In the genomic region with DNA sequence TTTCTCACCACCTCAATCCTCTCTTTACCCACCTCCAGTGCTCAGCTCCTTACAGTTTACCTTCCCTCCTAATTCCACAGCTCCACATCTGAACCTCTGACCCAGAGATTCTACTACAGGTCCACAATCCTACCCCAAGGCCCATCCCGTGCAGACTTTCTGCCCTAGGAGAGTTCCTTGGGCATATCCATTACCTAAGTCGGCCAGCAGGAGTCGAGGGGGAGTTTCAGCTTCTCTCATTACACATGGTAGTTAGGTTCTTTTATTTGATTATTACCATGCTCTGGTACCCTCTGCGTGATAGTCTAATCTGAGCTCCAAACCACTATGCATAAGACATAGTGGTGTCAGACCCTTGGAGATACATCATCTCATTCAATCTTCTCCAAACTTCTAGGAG, we compare ENCODE assay signal across 18 cellular contexts.
DNase-seq lines count a peak whose midpoint lies in the region; ATAC-seq and TF ChIP-seq lines count a peak whose summit lies in the region.
"Had no signal": no experiment of that assay in that cellular context is flagged by ENCODE, and none has a peak within 500 bp of the region (broad histone marks: within the 10 kb centered on the region; RNA-seq: fewer than 3 reads in every experiment).

No MANE protein-coding gene starts in this region.

- TF ChIP-seq RAD21 in SK-N-SH (IDR thresholded peaks at IDR 0.05; ENCODE audit: low read length), result no peak

- no peak overlapping the region for H3K27ac Mint-ChIP-seq in endothelial cell (ENCODE audit: unreplicated experiment)
- H3K27ac Mint-ChIP-seq in nephron progenitor cell, result no peak overlapping the region
- H3K27ac Mint-ChIP-seq: activated CD8-positive, alpha-beta T cell treated with anti-CD3 and anti-CD28 coated beads, Interleukin-2, amount 10 ng/mL, durations not matched to agents 7 days and 5 days; activated naive CD8-positive, alpha-beta T cell treated with anti-CD3 and anti-CD28 coated beads, Interleukin-2, amount 10 ng/mL, durations not matched to agents 7 days and 5 days; CD8-positive, alpha-beta memory T cell had no signal

- H3K4me2 ChIP-seq in SK-N-SH (no peak overlapping the region), hepatocyte (no peak overlapping the region)
- H3K4me2 ChIP-seq: A549 had no signal

- intact Hi-C loops in thyroid gland (cut with DNase I), result no loop called here

- no peak overlapping the region for H3K9ac ChIP-seq in SK-N-SH

- H3K27me3 Mint-ChIP-seq in endothelial cell (ENCODE audit: unreplicated experiment) (no peaks in the 10 kb centered on the region), nephron progenitor cell (ENCODE audit: low read depth, poor library complexity) (peaks cover 2% of the 10 kb centered on the region)
- H3K27me3 Mint-ChIP-seq: activated naive CD8-positive, alpha-beta T cell treated with anti-CD3 and anti-CD28 coated beads, Interleukin-2, amount 10 ng/mL, durations not matched to agents 7 days and 5 days had no signal

- in situ Hi-C loops in astrocyte of the cerebellum (cut with HindIII; ENCODE audit: low sequenced_read_pairs), result no loop called here

- CTCF ChIA-PET in SK-N-SH (lab: Yijun Ruan, JAX), result no interaction called here

- H4K20me1 ChIP-seq in SK-N-SH (ENCODE audit: insufficient read depth) (peaks cover 3% of the 10 kb centered on the region; the same call in 1 of the 2 replicates), hepatocyte (ENCODE audit: insufficient read depth, poor library complexity, severe bottlenecking) (no peaks in the 10 kb centered on the region)

- H3K36me3 ChIP-seq in SK-N-SH (replicated peaks in 1 of 2; ENCODE audit: control insufficient read depth in 1 of 2, insufficient read depth in 2 of 2, low read length in 1 of 2), result peaks cover 45 to 76% of the 10 kb centered on the region in 2 experiments
- H3K36me3 ChIP-seq in hepatocyte (replicated peaks; ENCODE audit: insufficient read depth, low read depth), result no peaks in the 10 kb centered on the region
- no peaks in the 10 kb centered on the region for H3K36me3 ChIP-seq in thyroid gland

- H3K9me3 Mint-ChIP-seq in endothelial cell (ENCODE audit: unreplicated experiment) (no peaks in the 10 kb centered on the region), nephron progenitor cell (no peaks in the 10 kb centered on the region)
- H3K9me3 Mint-ChIP-seq: activated naive CD8-positive, alpha-beta T cell treated with anti-CD3 and anti-CD28 coated beads, Interleukin-2, amount 10 ng/mL, durations not matched to agents 7 days and 5 days; CD8-positive, alpha-beta memory T cell had no signal

- no peak for TF ChIP-seq EP300 in SK-N-SH (IDR thresholded peaks at IDR 0.05; ENCODE audit: borderline replicate concordance in 1 of 2, low read depth in 1 of 2, low read length in 1 of 2)

- ATAC-seq in SK-N-SH treated with all-trans-retinoic acid at 6 μM for 48 hours, result no peak; the same call in 2 of the 3 replicates
- ATAC-seq: activated CD8-positive, alpha-beta T cell treated with anti-CD3 and anti-CD28 coated beads, Interleukin-2, amount 10 ng/mL, durations not matched to agents 7 days and 5 days; stimulated activated naive CD8-positive, alpha-beta T cell treated with anti-CD3 and anti-CD28 coated beads, Interleukin-15, Interleukin-2, amounts not matched to agents 100 U/mL and 50 U/mL, for 24 hours had no signal

- peaks cover 78% of the 10 kb centered on the region for H3K79me2 ChIP-seq in SK-N-SH (ENCODE audit: insufficient read depth)
- H3K79me2 ChIP-seq in hepatocyte, result peaks cover 12% of the 10 kb centered on the region

- H3K27ac ChIP-seq in SK-N-SH (ENCODE audit: low read depth in 2 of 2, low read length in 1 of 2) (peak overlapping the region in 1 of 2 experiments; percentile 83; a peak in 2 of 4 replicates), hepatocyte (peak overlapping the region; percentile 4), thyroid gland (peak overlapping the region in 2 of 3 donors; percentile 20 to 25)
- H3K27ac ChIP-seq: A549, WERI-Rb-1 had no signal

- peaks cover 18% of the 10 kb centered on the region for H3K4me1 Mint-ChIP-seq in endothelial cell (ENCODE audit: unreplicated experiment)
- peaks cover 11% of the 10 kb centered on the region for H3K4me1 Mint-ChIP-seq in nephron progenitor cell
- H3K4me1 Mint-ChIP-seq: activated naive CD8-positive, alpha-beta T cell treated with anti-CD3 and anti-CD28 coated beads, Interleukin-2, amount 10 ng/mL, durations not matched to agents 7 days and 5 days; CD8-positive, alpha-beta memory T cell had no signal

- no peaks in the 10 kb centered on the region for H3K9me2 ChIP-seq in SK-N-SH
- H3K9me2 ChIP-seq in hepatocyte (replicated peaks; ENCODE audit: insufficient read depth), result no peaks in the 10 kb centered on the region

- POLR2A ChIA-PET in SK-N-SH (lab: Yijun Ruan, JAX), result interaction anchor here (0.6 kb wide), 1 partner anchor 143 kb away, joined by 3 read pairs; a partner anchor contains a TSS

- H3K36me3 Mint-ChIP-seq in endothelial cell (ENCODE audit: low read depth, unreplicated experiment) (peaks cover 23% of the 10 kb centered on the region), nephron progenitor cell (ENCODE audit: low read depth) (peaks cover 61% of the 10 kb centered on the region)
- H3K36me3 Mint-ChIP-seq: activated naive CD8-positive, alpha-beta T cell treated with anti-CD3 and anti-CD28 coated beads, Interleukin-2, amount 10 ng/mL, durations not matched to agents 7 days and 5 days; CD8-positive, alpha-beta memory T cell had no signal

- H3K9me3 ChIP-seq in SK-N-SH, result no peaks in the 10 kb centered on the region
- H3K9me3 ChIP-seq in hepatocyte (ENCODE audit: low read depth), result no peaks in the 10 kb centered on the region
- no peaks in the 10 kb centered on the region for H3K9me3 ChIP-seq in thyroid gland
- H3K9me3 ChIP-seq: A549 had no signal

- WGBS in SK-N-SH (ENCODE audit: low lambda C conversion rate), result 96% methylated on average over 4 of the region's 4 CpGs
- WGBS in hepatocyte (ENCODE audit: low lambda C conversion rate, missing lambda C conversion rate), result 91% methylated on average over 4 of the region's 4 CpGs
- 84 to 97% methylated on average over 4 of the region's 4 CpGs for WGBS in thyroid gland, 2 donors

- DNase-seq in SK-N-SH (no peak), astrocyte of the cerebellum (ENCODE audit: low read depth) (no peak), hepatocyte (ENCODE audit: low spot score) (no peak), thyroid gland (no peak), endothelial cell (ENCODE audit: low spot score) (no peak), nephron progenitor cell (no peak)
- no peak for DNase-seq in activated effector memory CD4-positive, alpha-beta T cell treated with anti-CD3 and anti-CD28 coated beads, Interleukin-2, amount 50 U/mL, for 16 hours
- DNase-seq: activated CD8-positive, alpha-beta T cell treated with anti-CD3 and anti-CD28 coated beads, Interleukin-2, amount 10 ng/mL, durations not matched to agents 7 days and 5 days; activated naive CD8-positive, alpha-beta T cell treated with anti-CD3 and anti-CD28 coated beads, Interleukin-2, amount 10 ng/mL, durations not matched to agents 7 days and 5 days; CD8-positive, alpha-beta memory T cell; effector CD4-positive, alpha-beta T cell; EL; NCI-H2081 treated with DMSO at 0.1 percent for 48 hours; stimulated activated CD4-positive, alpha-beta T cell treated with anti-CD3 and anti-CD28 coated beads, Interleukin-15, amount 100 ng/mL, for 24 hours; stimulated activated naive CD8-positive, alpha-beta T cell treated with anti-CD3 and anti-CD28 coated beads, Interleukin-15, Interleukin-2, amounts not matched to agents 100 U/mL and 50 U/mL, for 24 hours; WERI-Rb-1 had no signal

- H2AFZ ChIP-seq in SK-N-SH (ENCODE audit: low read depth) (no peak overlapping the region), hepatocyte (no peak overlapping the region)

- H3K4me3 Mint-ChIP-seq in endothelial cell (ENCODE audit: unreplicated experiment), result no peak overlapping the region
- no peak overlapping the region for H3K4me3 Mint-ChIP-seq in nephron progenitor cell
- H3K4me3 Mint-ChIP-seq: activated CD8-positive, alpha-beta T cell treated with anti-CD3 and anti-CD28 coated beads, Interleukin-2, amount 10 ng/mL, durations not matched to agents 7 days and 5 days; activated naive CD8-positive, alpha-beta T cell treated with anti-CD3 and anti-CD28 coated beads, Interleukin-2, amount 10 ng/mL, durations not matched to agents 7 days and 5 days; CD8-positive, alpha-beta memory T cell had no signal

- H3K4me3 ChIP-seq in SK-N-SH (ENCODE audit: low read depth in 2 of 2, low read length in 1 of 2), result no peak overlapping the region
- no peak overlapping the region for H3K4me3 ChIP-seq in astrocyte of the cerebellum (ENCODE audit: low read depth, low read length)
- no peak overlapping the region for H3K4me3 ChIP-seq in hepatocyte
- no peak overlapping the region for H3K4me3 ChIP-seq in thyroid gland (replicated peaks in 1 of 3)
- H3K4me3 ChIP-seq: A549 had no signal

- H3K27me3 ChIP-seq in SK-N-SH (ENCODE audit: insufficient read depth), result no peaks in the 10 kb centered on the region
- H3K27me3 ChIP-seq in hepatocyte, result no peaks in the 10 kb centered on the region
- H3K27me3 ChIP-seq in thyroid gland, result no peaks in the 10 kb centered on the region

- no peak for TF ChIP-seq POLR2A in thyroid gland (IDR thresholded peaks at IDR 0.05)

- peak; percentile 39 for TF ChIP-seq CTCF in SK-N-SH (IDR thresholded peaks at IDR 0.05)
- peak; percentile 13 for TF ChIP-seq CTCF in astrocyte of the cerebellum (IDR thresholded peaks at IDR 0.05; ENCODE audit: low read depth, low read length, missing control alignments)
- no peak for TF ChIP-seq CTCF in hepatocyte (IDR thresholded peaks at IDR 0.05; ENCODE audit: poor library complexity)
- no peak for TF ChIP-seq CTCF in thyroid gland (IDR thresholded peaks at IDR 0.05)
- TF ChIP-seq CTCF in endothelial cell (IDR thresholded peaks at IDR 0.05; ENCODE audit: unreplicated experiment), result no peak
- TF ChIP-seq CTCF in nephron progenitor cell (IDR thresholded peaks at IDR 0.05), result no peak

- H3K4me1 ChIP-seq in SK-N-SH (ENCODE audit: control insufficient read depth in 1 of 2, insufficient read depth in 2 of 2, low read depth in 1 of 2, low read length in 1 of 2) (peaks cover 0 to 42% of the 10 kb centered on the region in 2 experiments; a peak in 2 of 4 replicates), hepatocyte (ENCODE audit: insufficient read depth) (peaks cover 27% of the 10 kb centered on the region), thyroid gland (peaks cover 35 to 44% of the 10 kb centered on the region in 2 donors)

- H3F3A ChIP-seq in SK-N-SH (replicated peaks; ENCODE audit: insufficient read depth), result peaks cover 32% of the 10 kb centered on the region

TF ChIP-seq in SK-N-SH, 30 proteins besides CTCF, POLR2A, EP300 and RAD21 (continues in another document):
- no peak for TF ChIP-seq RCOR1 (IDR thresholded peaks at IDR 0.05; ENCODE audit: low read length)
- no peak for TF ChIP-seq FOXM1 (IDR thresholded peaks at IDR 0.05; ENCODE audit: low read depth)
- TF ChIP-seq SMC3 (IDR thresholded peaks at IDR 0.05; ENCODE audit: low read depth, low read length), result no peak
- TF ChIP-seq RXRA (IDR thresholded peaks at IDR 0.05; ENCODE audit: borderline replicate concordance, low read depth), result no peak

Comparison
In these comparisons a context has a peak if more than half of its experiments do, and no peak if none do; other contexts are left out.
1. CTCF ChIP-seq: peak in SK-N-SH (single experiment) and astrocyte of the cerebellum (single experiment); none in hepatocyte (single experiment), thyroid gland (0 of 6), endothelial cell (single experiment) and nephron progenitor cell (single experiment).